In the genomic region with DNA sequence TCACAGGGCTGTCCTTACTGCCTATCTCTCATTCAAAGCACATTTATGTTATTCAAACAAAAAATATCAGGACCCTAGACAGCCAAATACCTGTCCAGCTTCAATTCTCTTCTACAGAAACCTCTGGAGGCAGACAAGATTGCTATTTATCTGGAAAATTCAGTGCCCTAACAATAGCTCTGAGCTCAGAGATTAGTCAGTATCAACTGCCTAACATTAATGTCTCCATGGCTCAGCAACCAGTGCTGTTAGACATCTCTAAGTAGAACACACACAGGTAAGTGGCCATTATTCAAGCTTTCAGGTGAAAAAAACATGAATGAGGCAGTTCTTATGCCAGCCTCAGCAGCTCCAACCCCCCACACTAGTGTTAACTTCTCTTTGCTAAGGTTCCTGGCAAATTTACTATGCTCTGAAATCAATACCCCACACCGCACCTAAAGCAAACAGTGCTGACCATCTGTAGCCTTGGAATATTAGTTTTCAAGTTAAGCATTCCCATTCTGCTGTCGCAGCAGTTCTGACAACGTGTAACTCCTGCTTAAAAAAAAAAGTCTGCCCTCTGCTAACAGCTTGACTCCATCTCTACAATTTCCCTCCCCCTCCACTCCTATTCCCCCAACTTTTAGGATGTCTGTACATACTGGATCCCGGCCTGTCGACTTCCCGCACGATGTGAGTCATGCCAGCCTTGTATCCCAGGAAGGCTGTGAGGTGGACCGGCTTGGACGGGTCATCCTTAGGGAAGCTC, we compare ENCODE assay signal across 8 cellular contexts. TPM values are rescaled to one million over a fixed set of nuclear protein-coding genes. Genes with fewer than 3 reads are reported as not detected.
DNase-seq lines count a peak whose midpoint lies in the region; ATAC-seq and TF ChIP-seq lines count a peak whose summit lies in the region.

No MANE protein-coding gene starts in this region.

- DNase-seq in RKO (ENCODE audit: low spot score) (peak; percentile 71), esophagus muscularis mucosa (ENCODE audit: extremely low spot score) (no peak), psoas muscle (no peak), GOT3 (lab: John Stamatoyannopoulos, UW) (no peak), GM03348 (ENCODE audit: low spot score) (no peak), NCI-H1105 treated with DMSO at 0.1 percent for 48 hours (lab: John Stamatoyannopoulos, UW) (no peak)

- WGBS in esophagus muscularis mucosa = 17% methylated on average over 9 of the region's 9 CpGs
- WGBS in psoas muscle, 3 donors = 9 to 11% (median 11%) methylated on average over 9 of the region's 9 CpGs

- TF ChIP-seq CTCF in esophagus muscularis mucosa (IDR thresholded peaks at IDR 0.05) (no peak), psoas muscle (IDR thresholded peaks at IDR 0.05) (no peak)

- H3K4me3 ChIP-seq in GM08714 (ENCODE audit: low read length) (peak overlapping the region; percentile 93), esophagus muscularis mucosa (peak overlapping the region; percentile 66 to 81 (median 78)), psoas muscle (peak overlapping the region; percentile 91)

- peak overlapping the region; percentile 96 to 99 (median 98) for H3K27ac ChIP-seq in esophagus muscularis mucosa (replicated peaks in 1 of 4)
- peak overlapping the region; percentile 95 for H3K27ac ChIP-seq in psoas muscle

- peaks cover 53 to 67% (median 56%) of the 10 kb centered on the region in 4 donors for H3K4me1 ChIP-seq in esophagus muscularis mucosa
- peaks cover 48% of the 10 kb centered on the region for H3K4me1 ChIP-seq in psoas muscle

- H3K9me3 ChIP-seq in esophagus muscularis mucosa (no peaks in the 10 kb centered on the region), psoas muscle (no peaks in the 10 kb centered on the region)

- H3K27me3 ChIP-seq in esophagus muscularis mucosa = no peaks in the 10 kb centered on the region
- H3K27me3 ChIP-seq in psoas muscle (ENCODE audit: insufficient read depth in 3 of 3, low read length in 2 of 3) = no peaks in the 10 kb centered on the region

- H3K36me3 ChIP-seq in esophagus muscularis mucosa (peaks cover 48 to 56% (median 54%) of the 10 kb centered on the region in 4 donors), psoas muscle (ENCODE audit: insufficient read depth in 1 of 2, low read depth in 1 of 2) (peaks cover 10 to 57% of the 10 kb centered on the region in 2 donors)

- ATAC-seq in psoas muscle (no peak), HG02885 (IDR thresholded peaks at IDR 0.05; ENCODE audit: poor library complexity, unreplicated experiment) (no peak)

- TF ChIP-seq POLR2A in esophagus muscularis mucosa (IDR thresholded peaks at IDR 0.05; ENCODE audit: low read depth) = no peak

- TF ChIP-seq EP300 in esophagus muscularis mucosa (IDR thresholded peaks at IDR 0.05) = no peak

- intact Hi-C loops in esophagus muscularis mucosa (cut with DNase I) (loop anchor here (5.0 kb wide), 2 partner anchors 166 to 306 kb away; a partner anchor contains a TSS), psoas muscle (cut with DNase I) (loop anchor here (2.0 to 10.0 kb wide), 4 partner anchors 147 to 443 kb away; a partner anchor contains a TSS)

RNA-seq across cellular contexts. Expression of a gene that starts 1.5 kb away (rescaled TPM):
- total RNA-seq in esophagus muscularis mucosa = 1,000 to 10,000 TPM; 2,019 to 2,284 (median 2,183) TPM
- 100 to 1,000 TPM; 266 to 539 (median 329) TPM for total RNA-seq in psoas muscle
- polyA plus RNA-seq in psoas muscle = 1,000 to 10,000 TPM in 1 of 3 donors, 100 to 1,000 TPM in 2; 470 to 1,471 (median 727) TPM

RNA-seq across cellular contexts. Expression of a gene that starts 31.9 kb away (rescaled TPM):
- total RNA-seq in esophagus muscularis mucosa (10 to 100 TPM; 14.4 to 29.4 (median 24.0) TPM), psoas muscle (10 to 100 TPM; 15.3 to 20.4 (median 16.0) TPM)
- polyA plus RNA-seq in psoas muscle = 10 to 100 TPM; 28.5 to 39.9 (median 37.1) TPM
